8 cellular contexts compared by ENCODE assay signal in genomic region chr4:1628892-1629703, GRCh38. TPM values are rescaled to one million over a fixed set of nuclear protein-coding genes. Genes with fewer than 3 reads are reported as not detected.
DNase-seq lines count a peak whose midpoint lies in the region; ATAC-seq and TF ChIP-seq lines count a peak whose summit lies in the region.

No MANE protein-coding gene starts in this region.

- ATAC-seq in GM19372 (IDR thresholded peaks at IDR 0.05; ENCODE audit: low read depth, unreplicated experiment) (peak; percentile 61), natural killer cell (peak; percentile 77 to 93 (median 93)), GM21786 (IDR thresholded peaks at IDR 0.05; ENCODE audit: unreplicated experiment) (no peak)

- no peak overlapping the region for H3K4me3 ChIP-seq in epithelial cell of proximal tubule (ENCODE audit: low read depth, low read length)

- intact Hi-C loops in natural killer cell (cut with micrococcal nuclease) = loop anchor here (1.0 kb wide), 1 partner anchor 273 kb away; no protein-coding TSS in a partner anchor

- H3K27me3 Mint-ChIP-seq in natural killer cell (ENCODE audit: low read depth in 2 of 2) = no peaks in the 10 kb centered on the region

- peak; percentile 1 to 23 for DNase-seq in AML-193 (lab: John Stamatoyannopoulos, UW)
- peak; percentile 77 for DNase-seq in NCI-H82 (lab: John Stamatoyannopoulos, UW)
- peak; percentile 19 for DNase-seq in activated CD8-positive, alpha-beta memory T cell treated with anti-CD3 and anti-CD28 coated beads, Interleukin-2, amount 50 U/mL, for 1 hour (ENCODE audit: extremely low read depth)
- no peak for DNase-seq in epithelial cell of proximal tubule (ENCODE audit: low read depth)
- DNase-seq in natural killer cell = peak; percentile 70
- DNase-seq in stimulated activated naive CD4-positive, alpha-beta T cell (lab: John Stamatoyannopoulos, UW) = peak in 5 of 6 experiments; percentile 31 to 75 (median 61)

- no peaks in the 10 kb centered on the region for H3K9me3 Mint-ChIP-seq in natural killer cell

- no peak overlapping the region for H3K4me3 Mint-ChIP-seq in natural killer cell

- H3K36me3 Mint-ChIP-seq in natural killer cell = no peaks in the 10 kb centered on the region

- no peak overlapping the region for H3K27ac Mint-ChIP-seq in natural killer cell

- no peaks in the 10 kb centered on the region for H3K4me1 Mint-ChIP-seq in natural killer cell

- peak; percentile 79 for TF ChIP-seq CTCF in epithelial cell of proximal tubule (conservative IDR thresholded peaks at IDR 0.05; ENCODE audit: low read depth, low read length)
- TF ChIP-seq CTCF in natural killer cell (IDR thresholded peaks at IDR 0.05) = peak; percentile 97

RNA-seq across cellular contexts. Expression of gene FAM53A, which starts 55.0 kb away (rescaled TPM):
- total RNA-seq in epithelial cell of proximal tubule = 2.1 and 2.5 TPM in 2 replicates
- 1 to 10 TPM; 1.9 to 2.9 (median 2.3) TPM for total RNA-seq in natural killer cell
